ENCODE assay signal across 8 cellular contexts in the genomic region with DNA sequence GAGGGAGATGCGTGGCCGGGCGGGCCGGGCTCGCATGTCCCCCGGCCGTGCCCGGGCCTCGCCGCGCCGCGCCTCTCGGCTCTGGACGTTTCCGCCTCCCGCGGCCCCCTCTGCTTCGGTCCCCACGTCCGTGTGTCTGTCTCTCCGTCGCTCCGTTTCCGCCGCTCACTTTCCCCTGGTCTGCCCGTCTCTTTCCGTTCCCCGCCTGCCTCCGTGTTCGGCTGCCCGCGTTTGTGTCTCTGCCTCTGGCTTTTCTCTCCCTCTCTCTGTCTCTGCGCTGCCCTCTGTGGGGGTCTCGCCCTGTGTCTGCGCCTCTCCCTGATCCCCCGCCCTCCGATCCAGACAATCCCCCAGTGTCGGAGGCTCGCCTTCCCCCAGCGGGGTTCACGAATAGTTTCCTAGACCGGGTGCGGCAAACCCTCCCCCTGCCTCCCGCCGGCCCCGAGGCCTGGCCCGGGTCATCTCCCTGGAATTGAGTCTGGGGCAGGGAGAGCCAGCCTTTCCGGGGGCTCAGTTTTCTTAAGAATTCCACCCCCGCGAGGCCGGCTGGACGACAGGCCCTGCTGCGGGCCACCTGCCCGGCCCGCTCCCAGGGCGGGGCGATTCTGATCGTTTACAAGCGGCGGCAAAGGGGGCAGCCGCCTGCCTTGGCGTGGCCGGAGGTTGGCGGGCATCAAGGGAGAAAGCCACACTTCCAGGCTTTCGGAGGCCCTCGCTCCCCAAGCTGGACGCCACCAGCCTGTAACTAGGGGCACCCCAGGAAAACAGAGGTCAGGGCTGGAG. TPM values are rescaled to one million over a fixed set of nuclear protein-coding genes. Genes with fewer than 3 reads are reported as not detected.
A peak's percentile ranks its signal among the peaks of the same experiment; 100 is the strongest.
DNase-seq lines count a peak whose midpoint lies in the region; ATAC-seq, FAIRE-seq and TF ChIP-seq lines count a peak whose summit lies in the region.

No MANE protein-coding gene starts in this region.

- no peak for FAIRE-seq in RCC 7860 (lab: Jason Lieb, UNC)

- ATAC-seq in GM18519 (IDR thresholded peaks at IDR 0.05; ENCODE audit: low FRiP score, unreplicated experiment): no peak

- TF ChIP-seq CTCF in GM20000 (IDR thresholded peaks at IDR 0.05; ENCODE audit: extremely low read depth, missing control alignments) (no peak), astrocyte of the cerebellum (IDR thresholded peaks at IDR 0.05; ENCODE audit: low read depth, low read length, missing control alignments) (no peak)

- peaks cover 4% of the 10 kb centered on the region for H3K9me3 ChIP-seq in iPS-18c (ENCODE audit: control insufficient read depth, insufficient read depth, low read length)

- in situ Hi-C loops in astrocyte of the cerebellum (cut with HindIII; ENCODE audit: low sequenced_read_pairs): no loop called here

- peak; percentile 78 for DNase-seq in GM20000 (ENCODE audit: low spot score)
- peak; percentile 25 for DNase-seq in RCC 7860 (ENCODE audit: low spot score)
- no peak for DNase-seq in astrocyte of the cerebellum (ENCODE audit: low read depth)
- peak; percentile 54 for DNase-seq in stimulated activated CD4-positive, alpha-beta T cell treated with anti-CD3 and anti-CD28 coated beads, Interleukin-12 subunit alpha, Interleukin-12 subunit beta, amount 100 ng/mL, for 4 hours
- no peak for DNase-seq in NCI-H187 treated with DMSO at 0.1 percent for 48 hours (lab: John Stamatoyannopoulos, UW)
- no peak for DNase-seq in A172 (ENCODE audit: low spot score)

- H3K4me3 ChIP-seq in astrocyte of the cerebellum (ENCODE audit: low read depth, low read length) (peak overlapping the region; percentile 64), iPS-18c (ENCODE audit: insufficient read depth, low read depth, low read length) (peak overlapping the region; percentile 71)

RNA-seq across cellular contexts. Expression of gene NBL1, which starts 0.8 kb away (rescaled TPM):
- total RNA-seq in A172 (2014; rRNA removed; shearing (Covaris generic)): 10.9 and 11.7 TPM in 2 replicates

RNA-seq across cellular contexts. Expression of gene HTR6, which starts 19.7 kb away (rescaled TPM):
- not detected in 2 replicates for total RNA-seq in A172 (2014; rRNA removed; shearing (Covaris generic))

Comparison
In these comparisons a context has a peak if more than half of its experiments do, and no peak if none do; other contexts are left out.
1. DNase-seq: peak in GM20000 (single experiment), RCC 7860 (single experiment) and stimulated activated CD4-positive, alpha-beta T cell treated with anti-CD3 and anti-CD28 coated beads, Interleukin-12 subunit alpha, Interleukin-12 subunit beta, amount 100 ng/mL, for 4 hours (single experiment); none in astrocyte of the cerebellum (single experiment), NCI-H187 treated with DMSO at 0.1 percent for 48 hours (single experiment) and A172 (single experiment).